27 cellular contexts compared by ENCODE assay signal in genomic region chr14:21521526-21521925, GRCh38. TPM values are rescaled to one million over a fixed set of nuclear protein-coding genes. Genes with fewer than 3 reads are reported as not detected.
DNase-seq lines count a peak whose midpoint lies in the region; ATAC-seq and TF ChIP-seq lines count a peak whose summit lies in the region.
"Had no signal": no experiment of that assay in that cellular context is flagged by ENCODE, and none has a peak within 500 bp of the region (broad histone marks: within the 10 kb centered on the region; RNA-seq: fewer than 3 reads in every experiment).

No MANE protein-coding gene starts in this region.

- peaks cover 45 to 59% (median 54%) of the 10 kb centered on the region in 3 experiments for H3K36me3 Mint-ChIP-seq in H9 (ENCODE audit: insufficient read depth in 1 of 3, low read depth in 3 of 3)
- H3K36me3 Mint-ChIP-seq: activated naive CD4-positive, alpha-beta T cell treated with anti-CD3 and anti-CD28 coated beads, Interleukin-2, amount 50 U/mL, for 72 hours had no signal

- peaks cover 55 to 58% of the 10 kb centered on the region in 2 experiments for H3K4me1 Mint-ChIP-seq in H9

- peaks cover 9% of the 10 kb centered on the region; the same call in 1 of the 2 replicates for H3K79me2 ChIP-seq in H9 (ENCODE audit: insufficient read depth, low read length)

- H3T11ph ChIP-seq in H9 (ENCODE audit: low read length): no peak overlapping the region

- H3K23ac ChIP-seq in H9 (ENCODE audit: insufficient read length, low read depth, low read length) (no peak overlapping the region), mesenchymal stem cell (ENCODE audit: low read length in 2 of 2) (no peak overlapping the region)

- H3K4me2 ChIP-seq in H9 (ENCODE audit: insufficient read depth, insufficient read length, low read length): peak overlapping the region; percentile 4
- no peak overlapping the region for H3K4me2 ChIP-seq in mesenchymal stem cell (ENCODE audit: low read length, poor library complexity, severe bottlenecking)

- no peak overlapping the region for H3K9ac ChIP-seq in H9 (ENCODE audit: extremely low read depth, insufficient read length, low read length)
- no peak overlapping the region for H3K9ac ChIP-seq in mesenchymal stem cell (ENCODE audit: low read length)

- H3K27me3 Mint-ChIP-seq in H9 (ENCODE audit: low read depth): no peaks in the 10 kb centered on the region

- no peak overlapping the region for H3K4me3 Mint-ChIP-seq in H9
- H3K4me3 Mint-ChIP-seq: mesothelial cell of epicardium had no signal

- no peak overlapping the region for H4K8ac ChIP-seq in H9 (replicated peaks; ENCODE audit: insufficient read length, low read depth, low read length)
- no peak overlapping the region for H4K8ac ChIP-seq in mesenchymal stem cell (ENCODE audit: low read length)

- H3K27me3 ChIP-seq in H9 (ENCODE audit: insufficient read depth, low read length): no peaks in the 10 kb centered on the region
- peaks cover 0 to under 1% of the 10 kb centered on the region in 2 experiments for H3K27me3 ChIP-seq in mesenchymal stem cell (ENCODE audit: control insufficient read depth in 1 of 2, insufficient read depth in 1 of 2, low read length in 2 of 2)
- H3K27me3 ChIP-seq: breast epithelium, dorsolateral prefrontal cortex, right atrium auricular region had no signal

- H3K4ac ChIP-seq in H9 (ENCODE audit: low read depth, low read length) (no peak overlapping the region), mesenchymal stem cell (ENCODE audit: low read depth in 1 of 2, low read length in 2 of 2) (no peak overlapping the region)

- H2BK120ac ChIP-seq in H9 (ENCODE audit: low read depth, low read length, poor library complexity, severe bottlenecking) (no peak overlapping the region), mesenchymal stem cell (ENCODE audit: low read depth, low read length) (no peak overlapping the region)

- H2AK5ac ChIP-seq in H9 (ENCODE audit: insufficient read length, low read length) (no peak overlapping the region), mesenchymal stem cell (ENCODE audit: low read length, severe bottlenecking) (no peak overlapping the region)

- H3K9me3 Mint-ChIP-seq in H9: no peaks in the 10 kb centered on the region
- H3K9me3 Mint-ChIP-seq: activated naive CD4-positive, alpha-beta T cell treated with anti-CD3 and anti-CD28 coated beads, Interleukin-2, amount 50 U/mL, for 72 hours; mesothelial cell of epicardium; nephron progenitor cell had no signal

- H2BK15ac ChIP-seq in H9 (ENCODE audit: low read depth, low read length): no peak overlapping the region
- no peak overlapping the region for H2BK15ac ChIP-seq in mesenchymal stem cell (ENCODE audit: low read depth, poor library complexity, severe bottlenecking)

- H3K27ac Mint-ChIP-seq in H9: peak overlapping the region in 2 of 3 experiments; percentile 82 to 94; a peak in 2 of 7 replicates
- H3K27ac Mint-ChIP-seq: mesothelial cell of epicardium had no signal

- H3K9me3 ChIP-seq in H9 (ENCODE audit: control insufficient read depth, low read depth, low read length) (no peaks in the 10 kb centered on the region), mesenchymal stem cell (ENCODE audit: control insufficient read depth, low read length) (no peaks in the 10 kb centered on the region)
- H3K9me3 ChIP-seq: breast epithelium, Caco-2, right atrium auricular region had no signal

- no peak overlapping the region for H3K18ac ChIP-seq in H9 (ENCODE audit: insufficient read length, low read depth, low read length)
- H3K18ac ChIP-seq in mesenchymal stem cell (ENCODE audit: low read depth in 1 of 2, low read length in 2 of 2): no peak overlapping the region

- WGBS in H9 (ENCODE audit: extremely low coverage, insufficient read length, low lambda C conversion rate): no CpG with 5 or more reads among the region's 2 CpGs
- WGBS in mesenchymal stem cell: 58% methylated on average over 2 of the region's 2 CpGs

- no peaks in the 10 kb centered on the region for H4K20me1 ChIP-seq in H9 (ENCODE audit: control insufficient read depth, insufficient read depth, insufficient read length)

- CTCF ChIA-PET in AG04449 (lab: Yijun Ruan, JAX): no interaction called here

- no peak overlapping the region for H3K4me3 ChIP-seq in AG04449 (ENCODE audit: low read depth, low read length)
- H3K4me3 ChIP-seq in cardiac fibroblast (replicated peaks in 1 of 2; ENCODE audit: low read depth in 2 of 2, low read length in 2 of 2): no peak overlapping the region
- no peak overlapping the region for H3K4me3 ChIP-seq in mesenchymal stem cell (ENCODE audit: insufficient read depth in 1 of 2, low read depth in 1 of 2, low read length in 2 of 2)
- H3K4me3 ChIP-seq: breast epithelium, dorsolateral prefrontal cortex, right atrium auricular region had no signal

- H2BK20ac ChIP-seq in H9 (ENCODE audit: low read depth, low read length, poor library complexity, severe bottlenecking): no peak overlapping the region

- POLR2A ChIA-PET in AG04449 (lab: Yijun Ruan, JAX): interaction anchor here (1.4 kb wide), 1 partner anchor 10 kb away, joined by 7 read pairs; the partner anchor contains the start of gene METTL3

- H3K23me2 ChIP-seq in H9 (ENCODE audit: insufficient read length, low read depth, low read length, poor library complexity, severe bottlenecking): peaks cover 3% of the 10 kb centered on the region

- no peak overlapping the region for H2AFZ ChIP-seq in H9 (ENCODE audit: low read length)
- H2AFZ ChIP-seq in mesenchymal stem cell (ENCODE audit: low read depth, low read length): no peak overlapping the region

- H3K56ac ChIP-seq in H9 (ENCODE audit: insufficient read length, low read depth, low read length): no peak overlapping the region

- no peak overlapping the region for H2BK5ac ChIP-seq in H9 (ENCODE audit: insufficient read length, low read length)
- H2BK5ac ChIP-seq in mesenchymal stem cell (ENCODE audit: low read depth, low read length, poor library complexity, severe bottlenecking): no peak overlapping the region

- H3K27ac ChIP-seq in H9 (ENCODE audit: insufficient read length, low read depth, low read length) (no peak overlapping the region), mesenchymal stem cell (ENCODE audit: low read length, poor library complexity, severe bottlenecking) (no peak overlapping the region)
- H3K27ac ChIP-seq: breast epithelium, right atrium auricular region had no signal

- H4K5ac ChIP-seq in H9 (ENCODE audit: insufficient read length, low read depth, low read length): no peak overlapping the region

- peaks cover 15% of the 10 kb centered on the region for H3K79me1 ChIP-seq in H9 (ENCODE audit: insufficient read depth, low read depth, low read length, poor library complexity, severe bottlenecking)
- peaks cover 37% of the 10 kb centered on the region for H3K79me1 ChIP-seq in mesenchymal stem cell (replicated peaks; ENCODE audit: low read length, poor library complexity, severe bottlenecking)

- H3K36me3 ChIP-seq in mesenchymal stem cell (ENCODE audit: control insufficient read depth in 1 of 2, insufficient read depth in 2 of 2, low read depth in 1 of 2, low read length in 2 of 2): peaks cover 0 to 30% of the 10 kb centered on the region in 2 experiments
- H3K36me3 ChIP-seq: breast epithelium, right atrium auricular region had no signal

- TF ChIP-seq CTCF in AG04449 (IDR thresholded peaks at IDR 0.05; ENCODE audit: insufficient read depth, low read length, missing control alignments) (no peak), H9 (conservative IDR thresholded peaks at IDR 0.05) (no peak), cardiac fibroblast (IDR thresholded peaks at IDR 0.05; ENCODE audit: low read depth, low read length) (no peak)

- ATAC-seq in HG02970 (IDR thresholded peaks at IDR 0.05; ENCODE audit: low FRiP score, unreplicated experiment): no peak
- ATAC-seq: activated naive CD4-positive, alpha-beta T cell treated with anti-CD3 and anti-CD28 coated beads, Interleukin-2, amount 50 U/mL, for 72 hours had no signal

- DNase-seq in AG04449 (ENCODE audit: low read depth, low spot score): peak; percentile 70
- no peak for DNase-seq in H9
- DNase-seq in cardiac fibroblast (ENCODE audit: low read depth in 2 of 2): peak; percentile 77 to 92
- DNase-seq in mesenchymal stem cell: peak; percentile 40
- DNase-seq in activated effector memory CD4-positive, alpha-beta T cell treated with anti-CD3 and anti-CD28 coated beads, Interleukin-2, amount 50 U/mL, for 16 hours: no peak
- DNase-seq in globus pallidus (ENCODE audit: low spot score): no peak
- no peak for DNase-seq in dedifferentiated amniotic fluid mesenchymal stem cell (ENCODE audit: extremely low spot score)
- DNase-seq: activated T-cell treated with anti-CD3 and anti-CD28 coated beads for 4 hours, Caco-2, dorsolateral prefrontal cortex, erythroblast, GDM1, hippocampal formation, Kasumi-1, kidney glomerular epithelial cell, NCI-H1417, NCI-H2171, NCI-H82, nephron progenitor cell had no signal

- no peak overlapping the region for H4K91ac ChIP-seq in H9 (ENCODE audit: insufficient read length, low read depth, low read length)
- H4K91ac ChIP-seq in mesenchymal stem cell (ENCODE audit: low read length): no peak overlapping the region

- H3K14ac ChIP-seq in H9 (ENCODE audit: insufficient read depth, low read length): no peak overlapping the region
- H3K14ac ChIP-seq in mesenchymal stem cell (ENCODE audit: low read length in 2 of 2): no peak overlapping the region

- H3K4me1 ChIP-seq in H9 (ENCODE audit: insufficient read depth, low read length) (peaks cover 13% of the 10 kb centered on the region; the same call in 1 of the 2 replicates), mesenchymal stem cell (ENCODE audit: control insufficient read depth, insufficient read depth, low read depth, low read length) (peaks cover 22% of the 10 kb centered on the region)
- H3K4me1 ChIP-seq: Caco-2 had no signal

- H2BK12ac ChIP-seq in H9 (ENCODE audit: insufficient read length, low read depth, low read length) (no peak overlapping the region), mesenchymal stem cell (ENCODE audit: low read length in 2 of 2) (no peak overlapping the region)

RNA-seq across cellular contexts. Expression of gene SALL2, which starts 4.6 kb away (rescaled TPM):
- 287 and 299 TPM in 2 replicates for total RNA-seq in H9 (2021)
- polyA plus RNA-seq in mesenchymal stem cell (2013, experiment 1 of 2): 11.8 TPM
- 10.2 TPM for polyA plus RNA-seq in mesenchymal stem cell (2013, experiment 2 of 2)

RNA-seq across cellular contexts. Expression of gene METTL3, which starts 10.4 kb away (rescaled TPM):
- total RNA-seq in H9 (2021): 84.1 and 84.4 TPM in 2 replicates
- polyA plus RNA-seq in mesenchymal stem cell (2013, experiment 1 of 2): 25.1 TPM
- 24.8 TPM for polyA plus RNA-seq in mesenchymal stem cell (2013, experiment 2 of 2)

RNA-seq across cellular contexts. Expression of gene TOX4, which starts 44.5 kb away (rescaled TPM):
- total RNA-seq in H9 (2021): 58.0 and 64.7 TPM in 2 replicates
- polyA plus RNA-seq in mesenchymal stem cell (2013, experiment 1 of 2): 61.3 TPM
- polyA plus RNA-seq in mesenchymal stem cell (2013, experiment 2 of 2): 60.5 TPM

RNA-seq across cellular contexts. Expression of gene RAB2B, which starts 44.8 kb away (rescaled TPM):
- total RNA-seq in H9 (2021): 26.2 and 27.9 TPM in 2 replicates
- 21.3 TPM for polyA plus RNA-seq in mesenchymal stem cell (2013, experiment 1 of 2)
- 20.2 TPM for polyA plus RNA-seq in mesenchymal stem cell (2013, experiment 2 of 2)

RNA-seq across cellular contexts. Expression of gene OR10G3, which starts 58.4 kb away (rescaled TPM):
- total RNA-seq in H9 (2021): not detected in 2 replicates
- polyA plus RNA-seq in mesenchymal stem cell (2013, experiment 1 of 2): not detected
- polyA plus RNA-seq in mesenchymal stem cell (2013, experiment 2 of 2): not detected
- total RNA-seq: activated naive CD4-positive, alpha-beta T cell treated with anti-CD3 and anti-CD28 coated beads, Interleukin-2, amount 50 U/mL, for 72 hours; breast epithelium; Caco-2; dorsolateral prefrontal cortex; H1; mesothelial cell of epicardium; right atrium auricular region; RPMI7951; urinary bladder had no signal
- polyA plus RNA-seq: H1, urinary bladder had no signal

Comparison
In these comparisons a context has a peak if more than half of its experiments do, and no peak if none do; other contexts are left out.
1. DNase-seq: peak in AG04449 (single experiment), cardiac fibroblast (2 of 2) and mesenchymal stem cell (single experiment); none in H9 (single experiment), activated effector memory CD4-positive, alpha-beta T cell treated with anti-CD3 and anti-CD28 coated beads, Interleukin-2, amount 50 U/mL, for 16 hours (single experiment), globus pallidus (single experiment) and dedifferentiated amniotic fluid mesenchymal stem cell (single experiment).